Comparison of ENCODE assay signal across 30 cellular contexts in genomic region chr1:81499487-81499886, GRCh38.
"Had no signal": no experiment of that assay in that cellular context is flagged by ENCODE, and none has a peak within 500 bp of the region (broad histone marks: within the 10 kb centered on the region; RNA-seq: fewer than 3 reads in every experiment).

No MANE protein-coding gene starts in this region.

- H3K4me2 ChIP-seq: smooth muscle cell had no signal

- H3K4me3 Mint-ChIP-seq: dendritic cell treated with granulocyte-macrophage colony-stimulating factor and Interleukin-4, amounts not matched to agents 40 ng/mL and 50 ng/mL, for 4 days; endodermal cell; immature natural killer cell; natural killer cell; neural crest cell; stimulated activated naive CD8-positive, alpha-beta T cell treated with anti-CD3 and anti-CD28 coated beads, Interleukin-15, amount 100 ng/mL, for 72 hours had no signal

- H3K36me3 ChIP-seq: colonic mucosa, esophagus muscularis mucosa, lower lobe of right lung, prostate gland, right atrium auricular region, suprapubic skin, transverse colon, upper lobe of right lung, vagina had no signal

- H3K4me1 Mint-ChIP-seq: immature natural killer cell; natural killer cell; stimulated activated naive CD8-positive, alpha-beta T cell treated with anti-CD3 and anti-CD28 coated beads, Interleukin-15, amount 100 ng/mL, for 72 hours had no signal

- ATAC-seq: left colon; lower lobe of right lung; natural killer cell; sciatic nerve; stimulated activated naive CD8-positive, alpha-beta T cell treated with anti-CD3 and anti-CD28 coated beads, Interleukin-15, amount 100 ng/mL, for 72 hours; upper lobe of right lung had no signal

- FAIRE-seq: endothelial cell of umbilical vein had no signal

- H3K27ac Mint-ChIP-seq: dendritic cell treated with granulocyte-macrophage colony-stimulating factor and Interleukin-4, amounts not matched to agents 40 ng/mL and 50 ng/mL, for 4 days; endodermal cell; immature natural killer cell; natural killer cell; stimulated activated naive CD8-positive, alpha-beta T cell treated with anti-CD3 and anti-CD28 coated beads, Interleukin-15, amount 100 ng/mL, for 72 hours had no signal

- DNase-seq: colonic mucosa; effector CD8-positive, alpha-beta T cell; endodermal cell; hypothalamus; immature natural killer cell; islet precursor cell; kidney glomerular epithelial cell; left colon; left ventricle myocardium superior; lower lobe of right lung; natural killer cell; stimulated activated CD4-positive, alpha-beta T cell treated with anti-CD3 and anti-CD28 coated beads, Interleukin-12 subunit alpha, Interleukin-12 subunit beta, amount 100 ng/mL, for 4 hours; stimulated activated CD4-positive, alpha-beta T cell treated with anti-CD3 and anti-CD28 coated beads, Interleukin-1b, Interleukin-23, amount 100 ng/mL, for 48 hours; stimulated activated CD4-positive, alpha-beta T cell treated with anti-CD3 and anti-CD28 coated beads, Interleukin-4, amount 100 ng/mL, for 1 hour; stimulated activated CD8-positive, alpha-beta memory T cell treated with anti-CD3 and anti-CD28 coated beads, Interleukin-4, amount 100 ng/mL, for 48 hours; stimulated activated naive CD4-positive, alpha-beta T cell; stimulated activated naive CD8-positive, alpha-beta T cell treated with anti-CD3 and anti-CD28 coated beads, Interleukin-15, amount 100 ng/mL, for 72 hours; transverse colon; upper lobe of right lung had no signal

- H3K4me1 ChIP-seq: colonic mucosa, foreskin keratinocyte, lower lobe of right lung, prostate gland, upper lobe of right lung had no signal

- H3K27me3 ChIP-seq: colonic mucosa, esophagus muscularis mucosa, right atrium auricular region, suprapubic skin, transverse colon, upper lobe of right lung, vagina had no signal

- H3K27me3 Mint-ChIP-seq: dendritic cell treated with granulocyte-macrophage colony-stimulating factor and Interleukin-4, amounts not matched to agents 40 ng/mL and 50 ng/mL, for 4 days; stimulated activated naive CD8-positive, alpha-beta T cell treated with anti-CD3 and anti-CD28 coated beads, Interleukin-15, amount 100 ng/mL, for 72 hours had no signal

- H3K9me3 ChIP-seq: colonic mucosa, esophagus muscularis mucosa, lower lobe of right lung, prostate gland, right atrium auricular region, suprapubic skin, transverse colon, upper lobe of right lung, vagina had no signal

- H3K9me3 Mint-ChIP-seq: dendritic cell treated with granulocyte-macrophage colony-stimulating factor and Interleukin-4, amounts not matched to agents 40 ng/mL and 50 ng/mL, for 4 days; endodermal cell; neural crest cell; stimulated activated naive CD8-positive, alpha-beta T cell treated with anti-CD3 and anti-CD28 coated beads, Interleukin-15, amount 100 ng/mL, for 72 hours had no signal

- H3K4me3 ChIP-seq: colonic mucosa, esophagus muscularis mucosa, lower lobe of right lung, prostate gland, right atrium auricular region, smooth muscle cell, suprapubic skin, transverse colon, upper lobe of right lung, vagina had no signal

- H3K27ac ChIP-seq: colonic mucosa, esophagus muscularis mucosa, foreskin keratinocyte, lower lobe of right lung, prostate gland, suprapubic skin, transverse colon, upper lobe of right lung, vagina had no signal

- H3K36me3 Mint-ChIP-seq: immature natural killer cell, natural killer cell had no signal
